Comparison of ENCODE assay signal across 33 cellular contexts in genomic region chr12:118495296-118495695, GRCh38.
A peak's percentile ranks its signal among the peaks of the same experiment; 100 is the strongest.
DNase-seq lines count a peak whose midpoint lies in the region; ATAC-seq, FAIRE-seq and TF ChIP-seq lines count a peak whose summit lies in the region.
"Had no signal": no experiment of that assay in that cellular context is flagged by ENCODE, and none has a peak within 500 bp of the region (broad histone marks: within the 10 kb centered on the region; RNA-seq: fewer than 3 reads in every experiment).

No MANE protein-coding gene starts in this region.

- no peak overlapping the region for H3K23ac ChIP-seq in trophoblast cell (ENCODE audit: low read length)

- no peaks in the 10 kb centered on the region for H3K27me3 ChIP-seq in bronchial epithelial cell (ENCODE audit: control insufficient read depth, insufficient read depth, low read length)
- no peaks in the 10 kb centered on the region for H3K27me3 ChIP-seq in trophoblast cell (ENCODE audit: insufficient read depth, low read length)
- H3K27me3 ChIP-seq: BE2C; BLaER1; BLaER1 treated with 17β-estradiol and CSF1 and Interleukin-3, amounts not matched to agents 10 nM and 100 nM had no signal

- H3K9me3 ChIP-seq in trophoblast cell (ENCODE audit: insufficient read depth, low read depth, low read length): no peaks in the 10 kb centered on the region
- H3K9me3 ChIP-seq: A549; BE2C; BLaER1; BLaER1 treated with 17β-estradiol and CSF1 and Interleukin-3, amounts not matched to agents 10 nM and 100 nM; Caco-2 had no signal

- WGBS in trophoblast cell (ENCODE audit: extremely low coverage, insufficient coverage, insufficient read length): no CpG with 5 or more reads among the region's 2 CpGs

- H3K4me2 ChIP-seq in trophoblast cell (ENCODE audit: low read length): no peak overlapping the region
- H3K4me2 ChIP-seq: A549; BLaER1; BLaER1 treated with 17β-estradiol and CSF1 and Interleukin-3, amounts not matched to agents 10 nM and 100 nM had no signal

- H3K4me3 ChIP-seq in LNCaP clone FGC (ENCODE audit: low read depth, low read length): no peak overlapping the region
- no peak overlapping the region for H3K4me3 ChIP-seq in bronchial epithelial cell (ENCODE audit: low read depth, low read length)
- no peak overlapping the region for H3K4me3 ChIP-seq in epithelial cell of esophagus (ENCODE audit: low read length)
- no peak overlapping the region for H3K4me3 ChIP-seq in trophoblast cell (ENCODE audit: low read depth, low read length)
- H3K4me3 ChIP-seq: A549; BLaER1; BLaER1 treated with 17β-estradiol and CSF1 and Interleukin-3, amounts not matched to agents 10 nM and 100 nM had no signal

- H4K8ac ChIP-seq in trophoblast cell (ENCODE audit: low read depth, low read length): no peak overlapping the region

- H2AK5ac ChIP-seq in trophoblast cell (ENCODE audit: low read length): no peak overlapping the region

- no peak overlapping the region for H2AFZ ChIP-seq in trophoblast cell (ENCODE audit: insufficient read depth, low read length, poor library complexity)

- H4K91ac ChIP-seq in trophoblast cell (ENCODE audit: low read depth, low read length): no peak overlapping the region

- no peak overlapping the region for H3K18ac ChIP-seq in trophoblast cell (ENCODE audit: low read length)

- H3K79me1 ChIP-seq in trophoblast cell (ENCODE audit: low read length): no peaks in the 10 kb centered on the region

- no peaks in the 10 kb centered on the region for H3K4me1 ChIP-seq in trophoblast cell (ENCODE audit: control insufficient read depth in 1 of 2, insufficient read depth in 2 of 2, low read length in 2 of 2)
- H3K4me1 ChIP-seq: A549, BE2C, Caco-2 had no signal

- no peak overlapping the region for H3K27ac ChIP-seq in trophoblast cell (ENCODE audit: low read depth, low read length)
- H3K27ac ChIP-seq: 22Rv1; A549; BLaER1; BLaER1 treated with 17β-estradiol and CSF1 and Interleukin-3, amounts not matched to agents 10 nM and 100 nM; C4-2B had no signal

- H3K4ac ChIP-seq in trophoblast cell (ENCODE audit: low read depth, low read length): no peak overlapping the region

- H3K36me3 ChIP-seq in bronchial epithelial cell (ENCODE audit: control insufficient read depth, insufficient read depth, low read length): no peaks in the 10 kb centered on the region
- H3K36me3 ChIP-seq in trophoblast cell (ENCODE audit: control insufficient read depth in 1 of 2, insufficient read depth in 2 of 2, low read length in 2 of 2): no peaks in the 10 kb centered on the region
- H3K36me3 ChIP-seq: BE2C; BLaER1; BLaER1 treated with 17β-estradiol and CSF1 and Interleukin-3, amounts not matched to agents 10 nM and 100 nM had no signal

- no peak overlapping the region for H4K12ac ChIP-seq in trophoblast cell (ENCODE audit: low read depth, low read length)

- H3K9ac ChIP-seq in trophoblast cell (ENCODE audit: low read length): no peak overlapping the region
- H3K9ac ChIP-seq: BLaER1; BLaER1 treated with 17β-estradiol and CSF1 and Interleukin-3, amounts not matched to agents 10 nM and 100 nM had no signal

- H2BK5ac ChIP-seq in trophoblast cell (ENCODE audit: low read depth, low read length, poor library complexity): no peak overlapping the region

- H2BK12ac ChIP-seq in trophoblast cell (ENCODE audit: low read length): no peak overlapping the region

- no peak overlapping the region for H3K14ac ChIP-seq in trophoblast cell (ENCODE audit: low read length)

- no peak for FAIRE-seq in bronchial epithelial cell (lab: Jason Lieb, UNC)
- FAIRE-seq: A204.1, A549, D721Med had no signal

- no peaks in the 10 kb centered on the region for H3K79me2 ChIP-seq in trophoblast cell (ENCODE audit: control insufficient read depth, insufficient read depth, low read length, poor library complexity)

- DNase-seq in LNCaP clone FGC (ENCODE audit: low read depth): peak; percentile 2
- peak; percentile 3 for DNase-seq in bronchial epithelial cell (ENCODE audit: low read depth)
- peak; percentile 16 for DNase-seq in epithelial cell of esophagus (ENCODE audit: low read depth)
- DNase-seq in trophoblast cell: peak; percentile 26 to 70
- no peak for DNase-seq in islet precursor cell
- no peak for DNase-seq in activated CD8-positive, alpha-beta memory T cell treated with anti-CD3 and anti-CD28 coated beads for 24 hours
- DNase-seq in kidney tubule cell (ENCODE audit: low spot score): no peak
- DNase-seq: 8988T; ACHN; AML-193; BE2C; C1 segment of cervical spinal cord; Caco-2; Calu3; CD4-positive, alpha-beta memory T cell; CD4-positive, alpha-beta T cell; CD4-positive, CD25-positive, alpha-beta regulatory T cell; CD8-positive, alpha-beta memory T cell; CD8-positive, alpha-beta T cell; COR-L47; DMS 273 treated with DMSO at 0.1 percent for 48 hours; DMS153; DMS79; DMS79 treated with DMSO at 0.1 percent for 48 hours; DND-41 had no signal

- TF ChIP-seq CTCF in LNCaP clone FGC (IDR thresholded peaks at IDR 0.05; ENCODE audit: control insufficient read depth, extremely low read depth, insufficient read depth) (no peak), bronchial epithelial cell (IDR thresholded peaks at IDR 0.05; ENCODE audit: insufficient read depth, low read length, severe bottlenecking) (no peak), epithelial cell of esophagus (IDR thresholded peaks at IDR 0.05; ENCODE audit: insufficient read depth, low read depth, low read length, missing control alignments) (no peak)

- no peak overlapping the region for H2BK120ac ChIP-seq in trophoblast cell (ENCODE audit: insufficient read depth, low read length, poor library complexity)

- no peak for ATAC-seq in HG03175 (IDR thresholded peaks at IDR 0.05; ENCODE audit: unreplicated experiment)
- ATAC-seq: A549; CD8-positive, alpha-beta T cell had no signal

Comparison
In these comparisons a context has a peak if more than half of its experiments do, and no peak if none do; other contexts are left out.
1. DNase-seq: peak in LNCaP clone FGC (single experiment), bronchial epithelial cell (single experiment), epithelial cell of esophagus (single experiment) and trophoblast cell (2 of 2); none in islet precursor cell (single experiment), activated CD8-positive, alpha-beta memory T cell treated with anti-CD3 and anti-CD28 coated beads for 24 hours (single experiment) and kidney tubule cell (single experiment).